In genomic region chr4:141658316-141658715, GRCh38 we compare ENCODE assay signal across 18 cellular contexts. TPM values are rescaled to one million over a fixed set of nuclear protein-coding genes. Genes with fewer than 3 reads are reported as not detected.
DNase-seq lines count a peak whose midpoint lies in the region; ATAC-seq and TF ChIP-seq lines count a peak whose summit lies in the region.
"Had no signal": no experiment of that assay in that cellular context is flagged by ENCODE, and none has a peak within 500 bp of the region (broad histone marks: within the 10 kb centered on the region; RNA-seq: fewer than 3 reads in every experiment).

No MANE protein-coding gene starts in this region.

- ATAC-seq in GM18861 (IDR thresholded peaks at IDR 0.05; ENCODE audit: unreplicated experiment), result peak; percentile 43
- peak; percentile 54 for ATAC-seq in GM21515 (IDR thresholded peaks at IDR 0.05; ENCODE audit: unreplicated experiment)
- ATAC-seq in HG03097 (IDR thresholded peaks at IDR 0.05; ENCODE audit: low FRiP score, unreplicated experiment), result peak; percentile 68
- ATAC-seq in gastroesophageal sphincter, result no peak
- ATAC-seq: upper lobe of right lung had no signal

- H3K9me3 ChIP-seq in gastroesophageal sphincter, result no peaks in the 10 kb centered on the region
- H3K9me3 ChIP-seq: BLaER1, upper lobe of right lung had no signal

- H3K36me3 ChIP-seq in gastroesophageal sphincter, result no peaks in the 10 kb centered on the region
- H3K36me3 ChIP-seq: BLaER1, cardiac muscle cell, upper lobe of right lung had no signal

- H3K27ac ChIP-seq in gastroesophageal sphincter, result no peak overlapping the region
- H3K27ac ChIP-seq: BLaER1, cardiac muscle cell, upper lobe of right lung, VCaP had no signal

- no peak for TF ChIP-seq EP300 in gastroesophageal sphincter (IDR thresholded peaks at IDR 0.05)

- DNase-seq in OCI-M1 (lab: John Stamatoyannopoulos, UW) (peak; percentile 80), NCI-H1417 treated with DMSO at 0.1 percent for 48 hours (lab: John Stamatoyannopoulos, UW) (no peak)
- DNase-seq in stimulated activated CD4-positive, alpha-beta T cell treated with anti-CD3 and anti-CD28 coated beads, Interleukin-4, amount 100 ng/mL, for 4 hours, result no peak
- DNase-seq in activated CD4-positive, alpha-beta T cell treated with anti-CD3 and anti-CD28 coated beads for 48 hours, result no peak
- DNase-seq: activated naive CD8-positive, alpha-beta T cell treated with anti-CD3 and anti-CD28 coated beads, Interleukin-2, amount 10 ng/mL, durations not matched to agents 7 days and 5 days; foreskin melanocyte; mammary epithelial cell; NCI-H1436 treated with DMSO at 0.1 percent for 48 hours; NCI-H446 treated with DMSO at 0.1 percent for 48 hours; stimulated activated naive CD4-positive, alpha-beta T cell; upper lobe of right lung had no signal

- no peak overlapping the region for H3K4me3 ChIP-seq in gastroesophageal sphincter
- H3K4me3 ChIP-seq: BLaER1, cardiac muscle cell, upper lobe of right lung had no signal

- no peak for TF ChIP-seq CTCF in gastroesophageal sphincter (IDR thresholded peaks at IDR 0.05)

- no peak for TF ChIP-seq POLR2A in gastroesophageal sphincter (IDR thresholded peaks at IDR 0.05)

- H3K4me1 ChIP-seq in gastroesophageal sphincter, result peaks cover 0 to 13% (median 2%) of the 10 kb centered on the region in 3 donors
- H3K4me1 ChIP-seq: BLaER1 had no signal

- H3K27me3 ChIP-seq in gastroesophageal sphincter, result no peaks in the 10 kb centered on the region
- H3K27me3 ChIP-seq: BLaER1, cardiac muscle cell, upper lobe of right lung had no signal

- 80 to 100% methylated on average over 2 of the region's 2 CpGs for WGBS in gastroesophageal sphincter (ENCODE audit: low coverage in 1 of 2), 2 donors

RNA-seq across cellular contexts. Expression of gene IL15, which starts 21.9 kb away (rescaled TPM):
- 1 to 10 TPM; 1.6 to 5.8 (median 3.7) TPM for total RNA-seq in gastroesophageal sphincter
- total RNA-seq: cardiac muscle cell had no signal
